ENCODE assay signal across 10 cellular contexts in the genomic region with DNA sequence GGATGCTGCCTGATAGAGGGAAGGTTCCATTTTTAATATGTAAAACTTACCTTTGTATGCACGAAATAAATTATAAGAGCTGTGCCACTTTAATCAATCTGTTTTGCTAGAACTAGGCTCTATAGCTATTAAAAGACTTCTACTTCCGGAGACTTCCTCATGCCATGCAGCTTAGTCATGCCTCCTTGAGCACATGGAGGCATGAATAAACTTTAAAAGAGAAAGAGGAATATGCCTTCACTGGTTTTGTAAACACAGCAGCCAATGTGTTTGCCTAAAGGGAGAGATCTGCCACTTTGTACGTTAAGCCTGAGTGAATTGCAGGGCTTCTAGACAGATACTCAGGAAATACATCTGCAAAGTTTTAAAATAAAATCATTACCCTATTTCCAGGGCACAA.
A peak's percentile ranks its signal among the peaks of the same experiment; 100 is the strongest.
DNase-seq lines count a peak whose midpoint lies in the region; ATAC-seq and TF ChIP-seq lines count a peak whose summit lies in the region.
"Had no signal": no experiment of that assay in that cellular context is flagged by ENCODE, and none has a peak within 500 bp of the region (broad histone marks: within the 10 kb centered on the region; RNA-seq: fewer than 3 reads in every experiment).

No MANE protein-coding gene starts in this region.

- H3K4me3 ChIP-seq in endodermal cell (ENCODE audit: low read length): no peak overlapping the region
- H3K4me3 ChIP-seq in CD8-positive, alpha-beta T cell (ENCODE audit: low read depth, low read length): no peak overlapping the region

- no peaks in the 10 kb centered on the region for H3K27me3 ChIP-seq in endodermal cell (ENCODE audit: control insufficient read depth, insufficient read depth, low read length, poor library complexity, severe bottlenecking)
- H3K27me3 ChIP-seq in CD8-positive, alpha-beta T cell (ENCODE audit: insufficient read depth, low read length): no peaks in the 10 kb centered on the region

- CTCF ChIA-PET in CD8-positive, alpha-beta T cell (lab: Charles Lee): no interaction called here

- H3K9me3 Mint-ChIP-seq in endodermal cell: no peaks in the 10 kb centered on the region
- H3K9me3 Mint-ChIP-seq in osteocyte (ENCODE audit: unreplicated experiment): no peaks in the 10 kb centered on the region
- H3K9me3 Mint-ChIP-seq in CD8-positive, alpha-beta T cell: peaks cover 13% of the 10 kb centered on the region

- no peaks in the 10 kb centered on the region for H3K4me1 ChIP-seq in endodermal cell (ENCODE audit: control insufficient read depth, insufficient read depth, low read length)
- no peaks in the 10 kb centered on the region for H3K4me1 ChIP-seq in CD8-positive, alpha-beta T cell (ENCODE audit: insufficient read depth, low read length)

- no peaks in the 10 kb centered on the region for H3K27me3 Mint-ChIP-seq in endodermal cell (ENCODE audit: insufficient read depth)
- no peaks in the 10 kb centered on the region for H3K27me3 Mint-ChIP-seq in osteocyte (ENCODE audit: unreplicated experiment)
- no peaks in the 10 kb centered on the region for H3K27me3 Mint-ChIP-seq in CD8-positive, alpha-beta T cell (ENCODE audit: low read depth)
- H3K27me3 Mint-ChIP-seq: IgD-negative memory B cell had no signal

- H3K36me3 Mint-ChIP-seq in endodermal cell (ENCODE audit: low read depth): no peaks in the 10 kb centered on the region
- no peaks in the 10 kb centered on the region for H3K36me3 Mint-ChIP-seq in osteocyte (ENCODE audit: unreplicated experiment)
- no peaks in the 10 kb centered on the region for H3K36me3 Mint-ChIP-seq in CD8-positive, alpha-beta T cell
- H3K36me3 Mint-ChIP-seq: IgD-negative memory B cell had no signal

- POLR2A ChIA-PET in CD8-positive, alpha-beta T cell (lab: Charles Lee): no interaction called here

- no peak overlapping the region for H3K9ac ChIP-seq in endodermal cell (ENCODE audit: extremely low read depth, low read length, poor library complexity, severe bottlenecking)

- no peaks in the 10 kb centered on the region for H3K36me3 ChIP-seq in endodermal cell (ENCODE audit: control insufficient read depth, insufficient read depth, low read length)
- no peaks in the 10 kb centered on the region for H3K36me3 ChIP-seq in CD8-positive, alpha-beta T cell (ENCODE audit: insufficient read depth, low read length)

- H3K27ac Mint-ChIP-seq in endodermal cell (no peak overlapping the region), osteocyte (ENCODE audit: unreplicated experiment) (peak overlapping the region; percentile 68)
- H3K27ac Mint-ChIP-seq in CD8-positive, alpha-beta T cell: no peak overlapping the region
- H3K27ac Mint-ChIP-seq: IgD-negative memory B cell had no signal

- H3K9me3 ChIP-seq in endodermal cell (ENCODE audit: control insufficient read depth, low read length): no peaks in the 10 kb centered on the region
- H3K9me3 ChIP-seq in CD8-positive, alpha-beta T cell (ENCODE audit: low read length): no peaks in the 10 kb centered on the region

- ATAC-seq in CD8-positive, alpha-beta T cell: no peak
- ATAC-seq in left ventricle myocardium superior: no peak

- WGBS in endodermal cell (ENCODE audit: insufficient coverage in 1 of 2, insufficient read length in 1 of 2), 2 experiments: 69 to 81% methylated on average over 2 to 3 of the region's 3 CpGs

- H3K27ac ChIP-seq in endodermal cell (ENCODE audit: low read depth, low read length): no peak overlapping the region
- H3K27ac ChIP-seq in CD8-positive, alpha-beta T cell (ENCODE audit: low read depth, low read length): no peak overlapping the region

- H3K4me1 Mint-ChIP-seq in endodermal cell (no peaks in the 10 kb centered on the region), osteocyte (ENCODE audit: unreplicated experiment) (peaks cover 19% of the 10 kb centered on the region)
- H3K4me1 Mint-ChIP-seq in CD8-positive, alpha-beta T cell (ENCODE audit: low read depth): no peaks in the 10 kb centered on the region
- H3K4me1 Mint-ChIP-seq: IgD-negative memory B cell had no signal

- DNase-seq in DMS79 treated with DMSO at 0.1 percent for 48 hours (lab: John Stamatoyannopoulos, UW) (peak; percentile 91), NCI-H774 (lab: John Stamatoyannopoulos, UW) (peak; percentile 9), endodermal cell (peak; percentile 49), osteocyte (ENCODE audit: extremely low spot score, unreplicated experiment) (no peak), left ventricle myocardium superior (no peak), pons (ENCODE audit: low spot score) (no peak), NCI-H2227 treated with DMSO at 0.1 percent for 48 hours (lab: John Stamatoyannopoulos, UW) (no peak)
- no peak for DNase-seq in CD8-positive, alpha-beta T cell
- DNase-seq: activated CD8-positive, alpha-beta memory T cell treated with anti-CD3 and anti-CD28 coated beads, Interleukin-2, amount 50 U/mL, for 48 hours had no signal

- TF ChIP-seq CTCF in endodermal cell (conservative IDR thresholded peaks at IDR 0.05) (no peak), osteocyte (IDR thresholded peaks at IDR 0.05) (no peak)
- TF ChIP-seq CTCF in CD8-positive, alpha-beta T cell (IDR thresholded peaks at IDR 0.05): no peak

- no peak overlapping the region for H3K4me3 Mint-ChIP-seq in endodermal cell
- H3K4me3 Mint-ChIP-seq in osteocyte (ENCODE audit: unreplicated experiment): peak overlapping the region; percentile 33
- no peak overlapping the region for H3K4me3 Mint-ChIP-seq in CD8-positive, alpha-beta T cell
- H3K4me3 Mint-ChIP-seq: IgD-negative memory B cell had no signal

- intact Hi-C loops in CD8-positive, alpha-beta T cell (cut with DNase I, micrococcal nuclease): no loop called here
- intact Hi-C loops in left ventricle myocardium superior (cut with micrococcal nuclease): no loop called here

Comparison
In these comparisons a context has a peak if more than half of its experiments do, and no peak if none do; other contexts are left out.
1. DNase-seq: peak in DMS79 treated with DMSO at 0.1 percent for 48 hours (single experiment), NCI-H774 (single experiment) and endodermal cell (single experiment); none in osteocyte (single experiment), CD8-positive, alpha-beta T cell (0 of 7), left ventricle myocardium superior (single experiment), pons (single experiment) and NCI-H2227 treated with DMSO at 0.1 percent for 48 hours (single experiment).